33 cellular contexts compared by ENCODE assay signal in genomic region chr12:65816086-65816485, GRCh38. TPM values are rescaled to one million over a fixed set of nuclear protein-coding genes. Genes with fewer than 3 reads are reported as not detected.
"Had no signal": no experiment of that assay in that cellular context is flagged by ENCODE, and none has a peak within 500 bp of the region (broad histone marks: within the 10 kb centered on the region; RNA-seq: fewer than 3 reads in every experiment).

No MANE protein-coding gene starts in this region.

- H3K4me3 ChIP-seq: ovary, psoas muscle, skin epidermis, smooth muscle cell, spleen, suprapubic skin, testis, tibial artery, transverse colon, upper lobe of right lung, uterus had no signal

- H3K4me3 Mint-ChIP-seq: naive B cell; naive thymus-derived CD8-positive, alpha-beta T cell; natural killer cell treated with Interleukin-12 subunit alpha and Interleukin-12 subunit beta and Interleukin-15 and Interleukin-18, amount 100 ng/mL, for 72 hours; nephron progenitor cell; neural crest cell; stimulated activated naive B cell treated with anti-CD40 and anti-IgM and Interleukin-4, amounts not matched to agents 10 μg/mL and 1 μg/mL and 100 μg/mL, for 72 hours; stimulated activated naive CD8-positive, alpha-beta T cell treated with anti-CD3 and anti-CD28 coated beads, Interleukin-15, amount 100 ng/mL, for 72 hours; type B pancreatic cell had no signal

- H3K27me3 Mint-ChIP-seq: progenitor cell of endocrine pancreas, type B pancreatic cell had no signal

- H3K27me3 ChIP-seq: ovary, testis, uterus had no signal

- DNase-seq: naive B cell; naive thymus-derived CD8-positive, alpha-beta T cell; nephron progenitor cell; nucleus accumbens; ovary; posterior cingulate gyrus; psoas muscle; right cardiac atrium; spleen; stimulated activated CD4-positive, alpha-beta T cell treated with anti-CD3 and anti-CD28 coated beads, Interleukin-12 subunit alpha, Interleukin-12 subunit beta, amount 100 ng/mL, for 4 hours; stimulated activated CD4-positive, alpha-beta T cell treated with anti-CD3 and anti-CD28 coated beads, Interleukin-1b, Interleukin-23, amount 100 ng/mL, for 48 hours; stimulated activated CD4-positive, alpha-beta T cell treated with anti-CD3 and anti-CD28 coated beads, Interleukin-4, amount 100 ng/mL, for 1 hour; stimulated activated CD4-positive, alpha-beta T cell treated with anti-CD3 and anti-CD28 coated beads, Interleukin-4, amount 100 ng/mL, for 4 hours; stimulated activated CD8-positive, alpha-beta memory T cell treated with anti-CD3 and anti-CD28 coated beads, Interleukin-4, amount 100 ng/mL, for 48 hours; stimulated activated naive B cell treated with anti-CD40 and anti-IgM and Interleukin-4, amounts not matched to agents 10 μg/mL and 1 μg/mL and 100 μg/mL, for 72 hours; stimulated activated naive CD4-positive, alpha-beta T cell treated with Interleukin-2 at 50 U/mL for 16 hours; stimulated activated naive CD8-positive, alpha-beta T cell treated with anti-CD3 and anti-CD28 coated beads, Interleukin-15, amount 100 ng/mL, for 72 hours; substantia nigra; testis; tibial artery; transverse colon; upper lobe of right lung; uterus had no signal

- ATAC-seq: naive thymus-derived CD8-positive, alpha-beta T cell; natural killer cell treated with Interleukin-12 subunit alpha and Interleukin-12 subunit beta and Interleukin-15 and Interleukin-18, amount 100 ng/mL, for 72 hours; psoas muscle; right cardiac atrium; sciatic nerve; stimulated activated naive B cell treated with anti-CD40 and anti-IgM and Interleukin-4, amounts not matched to agents 10 μg/mL and 1 μg/mL and 100 μg/mL, for 72 hours; stimulated activated naive CD8-positive, alpha-beta T cell treated with anti-CD3 and anti-CD28 coated beads, Interleukin-15, amount 100 ng/mL, for 72 hours; upper lobe of right lung had no signal

- H3K36me3 ChIP-seq: neutrophil, ovary, spleen, suprapubic skin, tibial artery, transverse colon, upper lobe of right lung, uterus had no signal

- H2AFZ ChIP-seq: parathyroid adenoma had no signal

- H3K9ac ChIP-seq: parathyroid adenoma had no signal

- H3K36me3 Mint-ChIP-seq: naive B cell; natural killer cell treated with Interleukin-12 subunit alpha and Interleukin-12 subunit beta and Interleukin-15 and Interleukin-18, amount 100 ng/mL, for 72 hours had no signal

- H3K4me2 ChIP-seq: smooth muscle cell had no signal

- H3K9me3 Mint-ChIP-seq: natural killer cell treated with Interleukin-12 subunit alpha and Interleukin-12 subunit beta and Interleukin-15 and Interleukin-18, amount 100 ng/mL, for 72 hours had no signal

- H3K27ac Mint-ChIP-seq: naive B cell; naive thymus-derived CD8-positive, alpha-beta T cell; natural killer cell treated with Interleukin-12 subunit alpha and Interleukin-12 subunit beta and Interleukin-15 and Interleukin-18, amount 100 ng/mL, for 72 hours; nephron progenitor cell; progenitor cell of endocrine pancreas; stimulated activated naive B cell treated with anti-CD40 and anti-IgM and Interleukin-4, amounts not matched to agents 10 μg/mL and 1 μg/mL and 100 μg/mL, for 72 hours; stimulated activated naive CD8-positive, alpha-beta T cell treated with anti-CD3 and anti-CD28 coated beads, Interleukin-15, amount 100 ng/mL, for 72 hours; type B pancreatic cell had no signal

- H3K79me2 ChIP-seq: parathyroid adenoma had no signal

- H3K4me1 ChIP-seq: parathyroid adenoma, psoas muscle, spleen, suprapubic skin, testis, tibial artery, transverse colon, upper lobe of right lung, uterus had no signal

- H3K9me3 ChIP-seq: neutrophil, ovary, psoas muscle, suprapubic skin, testis, tibial artery, transverse colon, upper lobe of right lung, uterus had no signal

- H3K27ac ChIP-seq: neutrophil, ovary, parathyroid adenoma, psoas muscle, skin epidermis, spleen, suprapubic skin, testis, tibial artery, transverse colon, upper lobe of right lung, uterus had no signal

- H3K4me1 Mint-ChIP-seq: naive B cell; naive thymus-derived CD8-positive, alpha-beta T cell had no signal

RNA-seq across cellular contexts. Expression of gene HMGA2, which starts 8.2 kb away (rescaled TPM):
- total RNA-seq: naive thymus-derived CD8-positive, alpha-beta T cell; natural killer cell treated with Interleukin-12 subunit alpha and Interleukin-12 subunit beta and Interleukin-15 and Interleukin-18, amount 100 ng/mL, for 72 hours; right cardiac atrium; upper lobe of right lung had no signal
- polyA plus RNA-seq: naive thymus-derived CD8-positive, alpha-beta T cell had no signal
